In the genomic region with DNA sequence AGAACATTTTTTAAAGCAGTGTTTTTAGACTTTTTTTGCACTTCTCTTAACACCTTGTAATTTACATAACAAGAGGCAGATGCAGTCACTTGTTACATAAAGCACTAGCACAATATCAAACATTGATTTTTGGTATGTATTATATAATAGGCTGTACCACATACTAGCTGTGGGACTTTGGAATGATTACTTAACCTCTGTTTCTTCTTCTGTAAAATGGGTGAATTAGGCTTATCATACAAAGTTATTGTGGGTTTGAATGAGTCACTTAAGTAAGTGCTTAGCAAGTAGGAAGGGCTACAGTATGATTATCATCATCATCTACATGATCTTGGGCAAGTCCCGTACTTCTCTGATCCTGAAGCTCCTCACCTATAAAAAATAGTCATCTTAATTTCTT, we compare ENCODE assay signal across 18 cellular contexts. TPM values are rescaled to one million over a fixed set of nuclear protein-coding genes. Genes with fewer than 3 reads are reported as not detected.
"Had no signal": no experiment of that assay in that cellular context is flagged by ENCODE, and none has a peak within 500 bp of the region (broad histone marks: within the 10 kb centered on the region; RNA-seq: fewer than 3 reads in every experiment).

No MANE protein-coding gene starts in this region.

- H3K4me1 Mint-ChIP-seq: activated naive CD4-positive, alpha-beta T cell treated with anti-CD3 and anti-CD28 coated beads, Interleukin-2, amount 50 U/mL, for 24 hours; stimulated activated naive CD8-positive, alpha-beta T cell treated with anti-CD3 and anti-CD28 coated beads, Interleukin-15, amount 100 ng/mL, for 72 hours had no signal

- H3K9me3 ChIP-seq: esophagus squamous epithelium, thoracic aorta had no signal

- H3K27ac Mint-ChIP-seq: activated naive CD4-positive, alpha-beta T cell treated with anti-CD3 and anti-CD28 coated beads, Interleukin-2, amount 50 U/mL, for 24 hours; stimulated activated naive CD8-positive, alpha-beta T cell treated with anti-CD3 and anti-CD28 coated beads, Interleukin-15, amount 100 ng/mL, for 72 hours had no signal

- H3K27ac ChIP-seq: brain microvascular endothelial cell, esophagus squamous epithelium, thoracic aorta had no signal

- H3K36me3 ChIP-seq: brain microvascular endothelial cell, esophagus squamous epithelium, thoracic aorta had no signal

- H3K27me3 ChIP-seq: brain microvascular endothelial cell, esophagus squamous epithelium had no signal

- H3K27me3 Mint-ChIP-seq: stimulated activated naive CD8-positive, alpha-beta T cell treated with anti-CD3 and anti-CD28 coated beads, Interleukin-15, amount 100 ng/mL, for 72 hours had no signal

- H3K4me1 ChIP-seq: esophagus squamous epithelium had no signal

- H3K4me3 Mint-ChIP-seq: activated naive CD4-positive, alpha-beta T cell treated with anti-CD3 and anti-CD28 coated beads, Interleukin-2, amount 50 U/mL, for 24 hours; stimulated activated naive CD8-positive, alpha-beta T cell treated with anti-CD3 and anti-CD28 coated beads, Interleukin-15, amount 100 ng/mL, for 72 hours had no signal

- DNase-seq: activated CD4-positive, alpha-beta T cell treated with anti-CD3 and anti-CD28 coated beads, Interleukin-2, amount 50 U/mL, for 4 hours; activated CD4-positive, CD25-positive, alpha-beta regulatory T cell treated with anti-CD3 and anti-CD28 coated beads, Interleukin-2, amount 50 U/mL, for 72 hours; activated effector memory CD4-positive, alpha-beta T cell treated with Interleukin-2 at 50 U/mL for 16 hours; activated T-cell treated with anti-CD3 and anti-CD28 coated beads, Interleukin-2, amount 50 U/mL, for 1 hour; amniotic stem cell; brain microvascular endothelial cell; esophagus squamous epithelium; foreskin fibroblast; kidney; midbrain; posterior cingulate gyrus; stimulated activated CD4-positive, alpha-beta T cell treated with anti-CD3 and anti-CD28 coated beads, Interleukin-4, amount 100 ng/mL, for 4 hours; stimulated activated naive CD8-positive, alpha-beta T cell treated with anti-CD3 and anti-CD28 coated beads, Interleukin-15, amount 100 ng/mL, for 72 hours had no signal

- H3K4me3 ChIP-seq: esophagus squamous epithelium, thoracic aorta had no signal

RNA-seq across cellular contexts. Expression of gene FAM81B, which starts 2.1 kb away (rescaled TPM):
- total RNA-seq: dermis microvascular lymphatic vessel endothelial cell, esophagus squamous epithelium, lower leg skin, thoracic aorta had no signal
- polyA plus RNA-seq: urinary bladder had no signal
